1 cellular context compared by ENCODE assay signal in the genomic region with DNA sequence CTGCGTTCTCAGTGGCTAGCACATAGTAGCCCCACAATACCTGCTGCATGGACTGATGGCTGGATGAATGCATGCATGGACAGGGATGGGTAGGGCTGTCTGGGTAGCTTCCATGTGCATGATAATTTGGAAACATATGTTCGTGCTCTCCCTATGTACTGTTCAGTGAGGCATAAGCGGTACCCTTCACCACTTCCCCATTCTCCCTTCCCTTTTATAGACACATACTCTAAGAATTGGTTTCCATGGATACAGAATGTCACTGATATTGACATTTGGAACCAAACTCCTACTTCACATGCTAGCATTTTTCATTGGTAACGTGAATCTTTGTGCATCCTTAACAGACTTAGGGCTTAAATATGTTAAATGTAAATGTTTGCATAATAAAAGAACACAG.
TF ChIP-seq lines count a peak whose summit lies in the region.

No MANE protein-coding gene starts in this region.

TF ChIP-seq in GM12878, 131 proteins besides CTCF, POLR2A, EP300 and RAD21 (continued from another document):
- TF ChIP-seq, protein P1, sequence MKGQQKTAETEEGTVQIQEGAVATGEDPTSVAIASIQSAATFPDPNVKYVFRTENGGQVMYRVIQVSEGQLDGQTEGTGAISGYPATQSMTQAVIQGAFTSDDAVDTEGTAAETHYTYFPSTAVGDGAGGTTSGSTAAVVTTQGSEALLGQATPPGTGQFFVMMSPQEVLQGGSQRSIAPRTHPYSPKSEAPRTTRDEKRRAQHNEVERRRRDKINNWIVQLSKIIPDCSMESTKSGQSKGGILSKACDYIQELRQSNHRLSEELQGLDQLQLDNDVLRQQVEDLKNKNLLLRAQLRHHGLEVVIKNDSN (IDR thresholded peaks at IDR 0.05; ENCODE audit: borderline replicate concordance, extremely low read length, insufficient read depth, low read depth, low read length), result no peak
- TF ChIP-seq, protein P2, sequence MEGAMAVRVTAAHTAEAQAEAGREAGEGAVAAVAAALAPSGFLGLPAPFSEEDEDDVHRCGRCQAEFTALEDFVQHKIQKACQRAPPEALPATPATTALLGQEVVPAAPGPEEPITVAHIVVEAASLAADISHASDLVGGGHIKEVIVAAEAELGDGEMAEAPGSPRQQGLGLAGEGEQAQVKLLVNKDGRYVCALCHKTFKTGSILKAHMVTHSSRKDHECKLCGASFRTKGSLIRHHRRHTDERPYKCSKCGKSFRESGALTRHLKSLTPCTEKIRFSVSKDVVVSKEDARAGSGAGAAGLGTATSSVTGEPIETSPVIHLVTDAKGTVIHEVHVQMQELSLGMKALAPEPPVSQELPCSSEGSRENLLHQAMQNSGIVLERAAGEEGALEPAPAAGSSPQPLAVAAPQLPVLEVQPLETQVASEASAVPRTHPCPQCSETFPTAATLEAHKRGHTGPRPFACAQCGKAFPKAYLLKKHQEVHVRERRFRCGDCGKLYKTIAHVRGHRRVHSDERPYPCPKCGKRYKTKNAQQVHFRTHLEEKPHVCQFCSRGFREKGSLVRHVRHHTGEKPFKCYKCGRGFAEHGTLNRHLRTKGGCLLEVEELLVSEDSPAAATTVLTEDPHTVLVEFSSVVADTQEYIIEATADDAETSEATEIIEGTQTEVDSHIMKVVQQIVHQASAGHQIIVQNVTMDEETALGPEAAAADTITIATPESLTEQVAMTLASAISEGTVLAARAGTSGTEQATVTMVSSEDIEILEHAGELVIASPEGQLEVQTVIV (IDR thresholded peaks at IDR 0.05; ENCODE audit: borderline replicate concordance, partially characterized antibody), result no peak
- no peak for TF ChIP-seq STAT3 (IDR thresholded peaks at IDR 0.05; ENCODE audit: low read depth, low read length)
- TF ChIP-seq, protein P3, sequence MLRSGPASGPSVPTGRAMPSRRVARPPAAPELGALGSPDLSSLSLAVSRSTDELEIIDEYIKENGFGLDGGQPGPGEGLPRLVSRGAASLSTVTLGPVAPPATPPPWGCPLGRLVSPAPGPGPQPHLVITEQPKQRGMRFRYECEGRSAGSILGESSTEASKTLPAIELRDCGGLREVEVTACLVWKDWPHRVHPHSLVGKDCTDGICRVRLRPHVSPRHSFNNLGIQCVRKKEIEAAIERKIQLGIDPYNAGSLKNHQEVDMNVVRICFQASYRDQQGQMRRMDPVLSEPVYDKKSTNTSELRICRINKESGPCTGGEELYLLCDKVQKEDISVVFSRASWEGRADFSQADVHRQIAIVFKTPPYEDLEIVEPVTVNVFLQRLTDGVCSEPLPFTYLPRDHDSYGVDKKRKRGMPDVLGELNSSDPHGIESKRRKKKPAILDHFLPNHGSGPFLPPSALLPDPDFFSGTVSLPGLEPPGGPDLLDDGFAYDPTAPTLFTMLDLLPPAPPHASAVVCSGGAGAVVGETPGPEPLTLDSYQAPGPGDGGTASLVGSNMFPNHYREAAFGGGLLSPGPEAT (IDR thresholded peaks at IDR 0.05; ENCODE audit: low read depth), result no peak
